In genomic region chr5:143691278-143692236, GRCh38 we compare ENCODE assay signal across 1 cellular context.
A peak's percentile ranks its signal among the peaks of the same experiment; 100 is the strongest.
TF ChIP-seq lines count a peak whose summit lies in the region.

No MANE protein-coding gene starts in this region.

TF ChIP-seq in K562, 482 proteins besides CTCF, POLR2A, EP300 and RAD21:
- TF ChIP-seq TFE3 (CRISPR knock-in tag; IDR thresholded peaks at IDR 0.05) (0 out of 2 replicates have a peak, but pooled peaks have one; percentile 12), ZNF586 (CRISPR knock-in tag; conservative IDR thresholded peaks at IDR 0.05) (no peak)
TF ChIP-seq in K562: peak in this region for 1.
